Comparison of ENCODE assay signal across 8 cellular contexts in genomic region chr4:40316782-40317635, GRCh38.
DNase-seq lines count a peak whose midpoint lies in the region; ATAC-seq and TF ChIP-seq lines count a peak whose summit lies in the region.

No MANE protein-coding gene starts in this region.

- DNase-seq in activated T-helper 9 cell treated with anti-CD3 and anti-CD28 coated beads, Interleukin-2, amount 50 U/mL, for 16 hours (ENCODE audit: low read depth), result peak; percentile 21
- DNase-seq in globus pallidus (ENCODE audit: low spot score), result peak; percentile 51
- DNase-seq in pons (ENCODE audit: low spot score), result peak; percentile 67
- no peak for DNase-seq in stimulated activated naive CD4-positive, alpha-beta T cell (lab: John Stamatoyannopoulos, UW)
- DNase-seq in NCI-H2196 treated with DMSO at 0.1 percent for 48 hours (lab: John Stamatoyannopoulos, UW; ENCODE audit: unreplicated experiment), result no peak

- peak; percentile 86 for TF ChIP-seq CTCF in C4-2B (conservative IDR thresholded peaks at IDR 0.05)
- TF ChIP-seq CTCF in LNCAP (IDR thresholded peaks at IDR 0.05), result peak; percentile 73

- peak overlapping the region; percentile 32 for H3K27ac ChIP-seq in C4-2B

- peak; percentile 56 for ATAC-seq in GM21390 (IDR thresholded peaks at IDR 0.05; ENCODE audit: unreplicated experiment)

Comparison
In these comparisons a context has a peak if more than half of its experiments do, and no peak if none do; other contexts are left out.
1. DNase-seq: peak in activated T-helper 9 cell treated with anti-CD3 and anti-CD28 coated beads, Interleukin-2, amount 50 U/mL, for 16 hours (single experiment), globus pallidus (single experiment) and pons (single experiment); none in stimulated activated naive CD4-positive, alpha-beta T cell (0 of 6) and NCI-H2196 treated with DMSO at 0.1 percent for 48 hours (single experiment).